Comparison of ENCODE assay signal across 19 cellular contexts in genomic region chr10:30792025-30792424, GRCh38.
A peak's percentile ranks its signal among the peaks of the same experiment; 100 is the strongest.
DNase-seq lines count a peak whose midpoint lies in the region; ATAC-seq, FAIRE-seq and TF ChIP-seq lines count a peak whose summit lies in the region.
"Had no signal": no experiment of that assay in that cellular context is flagged by ENCODE, and none has a peak within 500 bp of the region (broad histone marks: within the 10 kb centered on the region; RNA-seq: fewer than 3 reads in every experiment).

No MANE protein-coding gene starts in this region.

- H3K4me2 ChIP-seq in endothelial cell of umbilical vein (ENCODE audit: insufficient read depth, low read length) = no peak overlapping the region

- H3K9me3 Mint-ChIP-seq in activated CD4-positive, alpha-beta T cell treated with anti-CD3 and anti-CD28 coated beads, Interleukin-2, amount 10 ng/mL, durations not matched to agents 7 days and 5 days = peaks cover 8% of the 10 kb centered on the region
- H3K9me3 Mint-ChIP-seq in CD8-positive, alpha-beta T cell = no peaks in the 10 kb centered on the region
- H3K9me3 Mint-ChIP-seq in activated CD8-positive, alpha-beta T cell treated with anti-CD3 and anti-CD28 coated beads for 36 hours = no peaks in the 10 kb centered on the region
- no peaks in the 10 kb centered on the region for H3K9me3 Mint-ChIP-seq in chondrocyte (ENCODE audit: low read depth)

- FAIRE-seq in endothelial cell of umbilical vein (lab: Jason Lieb, UNC) = no peak
- FAIRE-seq: urothelium cell line had no signal

- no peaks in the 10 kb centered on the region for H3K27me3 ChIP-seq in CD8-positive, alpha-beta T cell (ENCODE audit: insufficient read depth, low read length)
- no peaks in the 10 kb centered on the region for H3K27me3 ChIP-seq in endothelial cell of umbilical vein (ENCODE audit: control insufficient read depth in 2 of 2, insufficient read depth in 2 of 2, low read length in 2 of 2)

- H3K4me1 ChIP-seq in CD8-positive, alpha-beta T cell (ENCODE audit: insufficient read depth, low read length) = peaks cover 21% of the 10 kb centered on the region
- H3K4me1 ChIP-seq in endothelial cell of umbilical vein (ENCODE audit: control insufficient read depth, extremely low read depth, insufficient read depth, low read length) = peaks cover 30% of the 10 kb centered on the region

- H3K36me3 Mint-ChIP-seq in activated CD4-positive, alpha-beta T cell treated with anti-CD3 and anti-CD28 coated beads, Interleukin-2, amount 10 ng/mL, durations not matched to agents 7 days and 5 days (ENCODE audit: low read depth) = peaks cover 8% of the 10 kb centered on the region
- no peaks in the 10 kb centered on the region for H3K36me3 Mint-ChIP-seq in CD8-positive, alpha-beta T cell
- H3K36me3 Mint-ChIP-seq in activated CD8-positive, alpha-beta T cell treated with anti-CD3 and anti-CD28 coated beads for 36 hours (ENCODE audit: low read depth) = no peaks in the 10 kb centered on the region
- H3K36me3 Mint-ChIP-seq in chondrocyte (ENCODE audit: low read depth) = no peaks in the 10 kb centered on the region

- H3K27ac Mint-ChIP-seq in activated CD4-positive, alpha-beta T cell treated with anti-CD3 and anti-CD28 coated beads, Interleukin-2, amount 10 ng/mL, durations not matched to agents 7 days and 5 days = peak overlapping the region; percentile 95
- peak overlapping the region; percentile 91 for H3K27ac Mint-ChIP-seq in CD8-positive, alpha-beta T cell
- H3K27ac Mint-ChIP-seq in activated CD8-positive, alpha-beta T cell treated with anti-CD3 and anti-CD28 coated beads for 36 hours = peak overlapping the region; percentile 83
- H3K27ac Mint-ChIP-seq in chondrocyte (ENCODE audit: unreplicated experiment) = no peak overlapping the region

- POLR2A ChIA-PET in activated CD4-positive, alpha-beta T cell treated with anti-CD3 and anti-CD28 coated beads, Interleukin-2, amount 10 ng/mL, durations not matched to agents 7 days and 5 days (lab: Charles Lee) = no interaction called here
- POLR2A ChIA-PET in CD8-positive, alpha-beta T cell (lab: Charles Lee) = no interaction called here
- POLR2A ChIA-PET in activated CD8-positive, alpha-beta T cell treated with anti-CD3 and anti-CD28 coated beads for 36 hours (lab: Charles Lee) = no interaction called here
- POLR2A ChIA-PET in endothelial cell of umbilical vein (lab: Charles Lee) = no interaction called here

- H3K79me2 ChIP-seq in endothelial cell of umbilical vein (ENCODE audit: control insufficient read depth, insufficient read depth, low read length) = no peaks in the 10 kb centered on the region

- H3K9me3 ChIP-seq in CD8-positive, alpha-beta T cell (ENCODE audit: low read length) = no peaks in the 10 kb centered on the region
- no peaks in the 10 kb centered on the region for H3K9me3 ChIP-seq in endothelial cell of umbilical vein (replicated peaks; ENCODE audit: control insufficient read depth, insufficient read depth, low read length)

- no peak overlapping the region for H3K9ac ChIP-seq in endothelial cell of umbilical vein (replicated peaks; ENCODE audit: extremely low read depth, insufficient read depth, low read length)

- no peaks in the 10 kb centered on the region for H3K27me3 Mint-ChIP-seq in activated CD4-positive, alpha-beta T cell treated with anti-CD3 and anti-CD28 coated beads, Interleukin-2, amount 10 ng/mL, durations not matched to agents 7 days and 5 days
- no peaks in the 10 kb centered on the region for H3K27me3 Mint-ChIP-seq in CD8-positive, alpha-beta T cell (ENCODE audit: low read depth)
- no peaks in the 10 kb centered on the region for H3K27me3 Mint-ChIP-seq in activated CD8-positive, alpha-beta T cell treated with anti-CD3 and anti-CD28 coated beads for 36 hours
- no peaks in the 10 kb centered on the region for H3K27me3 Mint-ChIP-seq in chondrocyte (ENCODE audit: low read depth)

- no peaks in the 10 kb centered on the region for H3K36me3 ChIP-seq in CD8-positive, alpha-beta T cell (ENCODE audit: insufficient read depth, low read length)
- H3K36me3 ChIP-seq in endothelial cell of umbilical vein (ENCODE audit: control insufficient read depth in 2 of 2, extremely low read depth in 1 of 2, insufficient read depth in 2 of 2, low read length in 2 of 2) = no peaks in the 10 kb centered on the region

- no peaks in the 10 kb centered on the region for H3K9me1 ChIP-seq in endothelial cell of umbilical vein (replicated peaks; ENCODE audit: control insufficient read depth, extremely low read depth, insufficient read depth, low read length)

- no peak for TF ChIP-seq CTCF in CD8-positive, alpha-beta T cell (IDR thresholded peaks at IDR 0.05)
- TF ChIP-seq CTCF in activated CD8-positive, alpha-beta T cell treated with anti-CD3 and anti-CD28 coated beads for 36 hours (IDR thresholded peaks at IDR 0.05) = no peak
- TF ChIP-seq CTCF in endothelial cell of umbilical vein (IDR thresholded peaks at IDR 0.05; ENCODE audit: extremely low read depth in 1 of 2, insufficient read depth in 1 of 2, low read depth in 1 of 2, low read length in 2 of 2) (no peak), chondrocyte (IDR thresholded peaks at IDR 0.05) (no peak)

- H3K4me3 ChIP-seq in CD8-positive, alpha-beta T cell (ENCODE audit: low read depth, low read length) = peak overlapping the region; percentile 7
- no peak overlapping the region for H3K4me3 ChIP-seq in endothelial cell of umbilical vein (replicated peaks in 1 of 3; ENCODE audit: insufficient read depth in 1 of 3, low read depth in 1 of 3, low read length in 3 of 3)
- H3K4me3 ChIP-seq: skin epidermis had no signal

- CTCF ChIA-PET in activated CD4-positive, alpha-beta T cell treated with anti-CD3 and anti-CD28 coated beads, Interleukin-2, amount 10 ng/mL, durations not matched to agents 7 days and 5 days (lab: Charles Lee) = interaction anchor here (1.2 kb wide), 1 partner anchor 26 kb away, joined by 4 read pairs; no protein-coding TSS in a partner anchor
- CTCF ChIA-PET in CD8-positive, alpha-beta T cell (lab: Charles Lee) = no interaction called here
- CTCF ChIA-PET in activated CD8-positive, alpha-beta T cell treated with anti-CD3 and anti-CD28 coated beads for 36 hours (lab: Charles Lee) = interaction anchor here (3.5 kb wide), 1 partner anchor 7 kb away, joined by 24 read pairs; no protein-coding TSS in a partner anchor
- CTCF ChIA-PET in endothelial cell of umbilical vein (lab: Charles Lee) = no interaction called here

- no peaks in the 10 kb centered on the region for H4K20me1 ChIP-seq in endothelial cell of umbilical vein (replicated peaks; ENCODE audit: control insufficient read depth, extremely low read depth, insufficient read depth, low read length)

- no TSS peak for BruUV-seq in endothelial cell of umbilical vein (replicated peaks; lab: Mats Ljungman, UMichigan)

- peak overlapping the region; percentile 13 for H3K4me3 Mint-ChIP-seq in activated CD4-positive, alpha-beta T cell treated with anti-CD3 and anti-CD28 coated beads, Interleukin-2, amount 10 ng/mL, durations not matched to agents 7 days and 5 days
- peak overlapping the region; percentile 65 for H3K4me3 Mint-ChIP-seq in CD8-positive, alpha-beta T cell
- H3K4me3 Mint-ChIP-seq in activated CD8-positive, alpha-beta T cell treated with anti-CD3 and anti-CD28 coated beads for 36 hours = no peak overlapping the region
- H3K4me3 Mint-ChIP-seq in chondrocyte (ENCODE audit: unreplicated experiment) = no peak overlapping the region

- H3K27ac ChIP-seq in CD8-positive, alpha-beta T cell (ENCODE audit: low read depth, low read length) = no peak overlapping the region
- H3K27ac ChIP-seq in endothelial cell of umbilical vein (ENCODE audit: insufficient read depth, low read depth, low read length) = no peak overlapping the region
- H3K27ac ChIP-seq: epithelial cell of prostate had no signal

- peaks cover 37% of the 10 kb centered on the region for H3K4me1 Mint-ChIP-seq in activated CD4-positive, alpha-beta T cell treated with anti-CD3 and anti-CD28 coated beads, Interleukin-2, amount 10 ng/mL, durations not matched to agents 7 days and 5 days
- peaks cover 39% of the 10 kb centered on the region for H3K4me1 Mint-ChIP-seq in CD8-positive, alpha-beta T cell (ENCODE audit: low read depth)
- H3K4me1 Mint-ChIP-seq in activated CD8-positive, alpha-beta T cell treated with anti-CD3 and anti-CD28 coated beads for 36 hours (ENCODE audit: low read depth) = peaks cover 31% of the 10 kb centered on the region
- peaks cover 5% of the 10 kb centered on the region for H3K4me1 Mint-ChIP-seq in chondrocyte (ENCODE audit: low read depth)

- dilution Hi-C loops in endothelial cell of umbilical vein (cut with MboI; ENCODE audit: extremely low pct_ligation_motif_present, low sequenced_read_pairs) = no loop called here

- no peak for TF ChIP-seq POLR2A in endothelial cell of umbilical vein (IDR thresholded peaks at IDR 0.05; ENCODE audit: low read depth, low read length)

- ATAC-seq in CD8-positive, alpha-beta T cell = peak; percentile 58
- ATAC-seq in activated CD8-positive, alpha-beta T cell treated with anti-CD3 and anti-CD28 coated beads for 36 hours = no peak
- ATAC-seq in GM21360 (IDR thresholded peaks at IDR 0.05; ENCODE audit: unreplicated experiment) = no peak
- ATAC-seq in HG02623 (IDR thresholded peaks at IDR 0.05; ENCODE audit: unreplicated experiment) = no peak

- intact Hi-C loops in CD8-positive, alpha-beta T cell (cut with DNase I, micrococcal nuclease) = loop anchor here in 1 of 2 experiments (2.0 kb wide), 1 partner anchor 21 kb away; no protein-coding TSS in a partner anchor
- intact Hi-C loops in activated CD8-positive, alpha-beta T cell treated with anti-CD3 and anti-CD28 coated beads for 36 hours (cut with micrococcal nuclease) = no loop called here
- intact Hi-C loops in endothelial cell of umbilical vein (cut with micrococcal nuclease) = no loop called here

- DNase-seq in activated CD4-positive, alpha-beta T cell treated with anti-CD3 and anti-CD28 coated beads, Interleukin-2, amount 10 ng/mL, durations not matched to agents 7 days and 5 days = no peak
- no peak for DNase-seq in activated CD4-positive, alpha-beta T cell treated with anti-CD3 and anti-CD28 coated beads, Interleukin-2, amount 50 U/mL, for 48 hours
- DNase-seq in CD8-positive, alpha-beta T cell = peak in 1 of 7 experiments; percentile 57
- DNase-seq in activated CD8-positive, alpha-beta T cell treated with anti-CD3 and anti-CD28 coated beads for 36 hours = no peak
- DNase-seq in endothelial cell of umbilical vein (ENCODE audit: low read depth, low spot score) (no peak), chondrocyte (ENCODE audit: low spot score) (no peak)
- DNase-seq: cerebellar nuclear complex; H7; head of caudate nucleus; Karpas-422; NCI-H524; NK-92 treated with Interleukin-12 subunit alpha and Interleukin-12 subunit beta, amount 100 ng/mL, for 24 hours; SHP77 treated with DMSO at 0.1 percent for 48 hours; stimulated activated CD4-positive, alpha-beta T cell treated with anti-CD3 and anti-CD28 coated beads, Interleukin-1b, Interleukin-23, amount 100 ng/mL, for 48 hours had no signal

- peak overlapping the region; percentile 22 for H2AFZ ChIP-seq in endothelial cell of umbilical vein (ENCODE audit: low read depth, low read length)

TF ChIP-seq in endothelial cell of umbilical vein, 7 proteins besides CTCF, POLR2A, EP300 and RAD21 (continues in another document):
- TF ChIP-seq POLR2AphosphoS5 (IDR thresholded peaks at IDR 0.05; ENCODE audit: insufficient read depth, low read depth, low read length) = no peak
- no peak for TF ChIP-seq MYC (IDR thresholded peaks at IDR 0.05; ENCODE audit: low read depth, low read length)
- no peak for TF ChIP-seq JUN (IDR thresholded peaks at IDR 0.05; ENCODE audit: borderline replicate concordance, insufficient read depth, insufficient read length, low read depth)

Comparison
In these comparisons a context has a peak if more than half of its experiments do, and no peak if none do; other contexts are left out.
1. H3K4me3 Mint-ChIP-seq: peak in activated CD4-positive, alpha-beta T cell treated with anti-CD3 and anti-CD28 coated beads, Interleukin-2, amount 10 ng/mL, durations not matched to agents 7 days and 5 days (single experiment) and CD8-positive, alpha-beta T cell (single experiment); none in activated CD8-positive, alpha-beta T cell treated with anti-CD3 and anti-CD28 coated beads for 36 hours (single experiment) and chondrocyte (single experiment).
2. CTCF ChIA-PET loops: an anchor here in activated CD4-positive, alpha-beta T cell treated with anti-CD3 and anti-CD28 coated beads, Interleukin-2, amount 10 ng/mL, durations not matched to agents 7 days and 5 days (1.2 kb wide) and activated CD8-positive, alpha-beta T cell treated with anti-CD3 and anti-CD28 coated beads for 36 hours (3.5 kb wide); none called in CD8-positive, alpha-beta T cell and endothelial cell of umbilical vein.